ENCODE assay signal across 8 cellular contexts in the genomic region with DNA sequence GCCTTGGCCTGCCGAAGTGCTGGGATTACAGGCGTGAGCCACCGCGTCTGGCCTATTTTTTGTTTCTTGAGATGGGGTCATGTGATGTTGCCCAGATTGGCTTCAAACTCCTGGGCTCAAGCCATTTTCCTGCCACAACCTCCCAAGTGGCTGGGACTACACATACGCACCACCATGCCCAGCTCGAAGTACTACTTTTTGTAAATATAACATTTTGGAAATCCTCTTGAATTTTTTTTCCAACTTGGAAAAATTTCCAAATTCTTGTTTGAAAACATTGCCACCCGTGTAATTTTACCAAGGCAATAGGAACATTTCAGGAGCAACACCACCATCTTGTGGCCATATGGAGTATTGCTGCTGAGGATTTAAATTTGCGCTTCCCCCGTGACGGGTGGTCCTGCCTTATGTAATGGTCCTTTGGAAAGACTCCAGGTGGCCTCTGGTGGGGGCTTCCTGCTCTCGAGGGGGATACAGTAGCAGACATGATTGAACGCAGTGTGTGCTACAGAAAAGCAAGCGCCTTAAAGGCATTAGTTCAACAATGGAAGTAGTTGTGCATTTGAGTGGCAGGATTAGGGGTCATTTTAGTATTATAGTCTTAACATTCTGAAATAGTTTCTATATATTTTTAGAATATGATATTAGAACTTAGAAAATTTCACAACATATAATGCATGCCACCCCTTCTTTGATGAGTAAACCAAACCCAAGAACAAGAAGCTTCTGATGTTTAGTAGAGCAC. TPM values are rescaled to one million over a fixed set of nuclear protein-coding genes. Genes with fewer than 3 reads are reported as not detected.
DNase-seq lines count a peak whose midpoint lies in the region; ATAC-seq and TF ChIP-seq lines count a peak whose summit lies in the region.

No MANE protein-coding gene starts in this region.

- H3K9me2 ChIP-seq in SU-DHL-6 (replicated peaks; ENCODE audit: insufficient read depth, low read length), result no peaks in the 10 kb centered on the region

- no peaks in the 10 kb centered on the region for H4K20me1 ChIP-seq in SU-DHL-6 (ENCODE audit: low read depth, low read length)

- H3F3A ChIP-seq in SU-DHL-6 (ENCODE audit: insufficient read depth), result peaks cover 4% of the 10 kb centered on the region; the same call in 1 of the 2 replicates

- no peaks in the 10 kb centered on the region for H3K27me3 ChIP-seq in SU-DHL-6 (ENCODE audit: low read length)

- in situ Hi-C loops in KBM-7 (cut with MboI; ENCODE audit: low pct_unique_long_range_greater_than_20kb, low sequenced_read_pairs), result no loop called here

- no peaks in the 10 kb centered on the region for H3K9me3 ChIP-seq in SU-DHL-6 (ENCODE audit: insufficient read depth, low read length)

- H3K4me3 ChIP-seq in SU-DHL-6 (ENCODE audit: insufficient read depth, low read length, poor library complexity, severe bottlenecking), result no peak overlapping the region

- peak; percentile 81 for ATAC-seq in Right ventricle myocardium superior (ENCODE audit: poor library complexity)
- ATAC-seq in GM18870 (IDR thresholded peaks at IDR 0.05; ENCODE audit: unreplicated experiment), result no peak
- ATAC-seq in HG03457 (IDR thresholded peaks at IDR 0.05; ENCODE audit: unreplicated experiment), result no peak

- no peak overlapping the region for H3K4me2 ChIP-seq in SU-DHL-6 (ENCODE audit: low read depth, low read length, poor library complexity, severe bottlenecking)

- DNase-seq in DMS114 treated with DMSO at 0.1 percent for 48 hours (lab: John Stamatoyannopoulos, UW; ENCODE audit: unreplicated experiment) (peak; percentile 36), KBM-7 (peak; percentile 86), Right ventricle myocardium superior (no peak), renal cortical epithelial cell (ENCODE audit: low read depth) (peak; percentile 58)
- peak; percentile 29 for DNase-seq in activated naive CD8-positive, alpha-beta T cell treated with anti-CD3 and anti-CD28 coated beads, Interleukin-2, amount 50 U/mL, for 16 hours (ENCODE audit: low read depth, low spot score)

- H3K9ac ChIP-seq in SU-DHL-6 (ENCODE audit: low read length), result no peak overlapping the region

- no peaks in the 10 kb centered on the region for H3K79me2 ChIP-seq in SU-DHL-6 (ENCODE audit: insufficient read depth, low read length)

- H3K36me3 ChIP-seq in SU-DHL-6 (ENCODE audit: low read length), result no peaks in the 10 kb centered on the region

- no peak overlapping the region for H3K27ac ChIP-seq in SU-DHL-6 (ENCODE audit: low read depth, low read length)

- H2AFZ ChIP-seq in SU-DHL-6 (ENCODE audit: low read depth, low read length, severe bottlenecking), result no peak overlapping the region

- peak; percentile 88 for TF ChIP-seq CTCF in SU-DHL-6 (IDR thresholded peaks at IDR 0.05; ENCODE audit: insufficient read depth, low read length, poor library complexity, severe bottlenecking)

- intact Hi-C loops in Right ventricle myocardium superior (cut with DNase I), result loop anchor here (2.0 kb wide), 1 partner anchor 45 kb away; no protein-coding TSS in a partner anchor

RNA-seq across cellular contexts. Expression of a gene that starts 8.0 kb away (rescaled TPM):
- total RNA-seq in Right ventricle myocardium superior, result 36.8 TPM
- 35.3 and 42.9 TPM in 2 replicates for total RNA-seq in renal cortical epithelial cell

RNA-seq across cellular contexts. Expression of a gene that starts 36.7 kb away (rescaled TPM):
- total RNA-seq in Right ventricle myocardium superior, result 27.9 TPM
- 39.4 and 39.9 TPM in 2 replicates for total RNA-seq in renal cortical epithelial cell

RNA-seq across cellular contexts. Expression of a gene that starts 44.4 kb away (rescaled TPM):
- total RNA-seq in Right ventricle myocardium superior, result not detected
- 0.50 and 1.9 TPM in 2 replicates for total RNA-seq in renal cortical epithelial cell

RNA-seq across cellular contexts. Expression of a gene that starts 49.5 kb away (rescaled TPM):
- total RNA-seq in Right ventricle myocardium superior, result 7.7 TPM
- 2.3 and 17.5 TPM in 2 replicates for total RNA-seq in renal cortical epithelial cell
